2 cellular contexts compared by ENCODE assay signal in genomic region chr9:113907282-113907681, GRCh38.
TF ChIP-seq lines count a peak whose summit lies in the region.

No MANE protein-coding gene starts in this region.

TF ChIP-seq in HepG2, 621 proteins besides CTCF, POLR2A, EP300 and RAD21:
- no peak for TF ChIP-seq TEF (CRISPR knock-in tag; IDR thresholded peaks at IDR 0.05)
- TF ChIP-seq EHMT2 (IDR thresholded peaks at IDR 0.05; ENCODE audit: borderline replicate concordance, low read depth, low read length), result no peak
- no peak for TF ChIP-seq TBP (CRISPR knock-in tag; IDR thresholded peaks at IDR 0.05)
- no peak for TF ChIP-seq ZNF576 (CRISPR knock-in tag; IDR thresholded peaks at IDR 0.05)
- TF ChIP-seq BCL3 (CRISPR knock-in tag; IDR thresholded peaks at IDR 0.05), result no peak
- no peak for TF ChIP-seq ZNF619 (CRISPR knock-in tag; IDR thresholded peaks at IDR 0.05)
- no peak for TF ChIP-seq ATF6 (CRISPR knock-in tag; conservative IDR thresholded peaks at IDR 0.05)
- no peak for TF ChIP-seq KAT2B (IDR thresholded peaks at IDR 0.05; ENCODE audit: borderline replicate concordance, low read depth, low read length)
- TF ChIP-seq RFX3 (CRISPR knock-in tag; IDR thresholded peaks at IDR 0.05), result no peak
- no peak for TF ChIP-seq NCOA2 (CRISPR knock-in tag; IDR thresholded peaks at IDR 0.05)

TF ChIP-seq in H1, 55 proteins besides CTCF, POLR2A, EP300 and RAD21:
- TF ChIP-seq KDM4A (IDR thresholded peaks at IDR 0.05; ENCODE audit: low read depth, low read length, severe bottlenecking) (no peak), TAF1 (IDR thresholded peaks at IDR 0.05; ENCODE audit: low read depth, low read length) (no peak)
TF ChIP-seq in H1: peak in this region for 0.
